Comparison of ENCODE assay signal across 15 cellular contexts in the genomic region with DNA sequence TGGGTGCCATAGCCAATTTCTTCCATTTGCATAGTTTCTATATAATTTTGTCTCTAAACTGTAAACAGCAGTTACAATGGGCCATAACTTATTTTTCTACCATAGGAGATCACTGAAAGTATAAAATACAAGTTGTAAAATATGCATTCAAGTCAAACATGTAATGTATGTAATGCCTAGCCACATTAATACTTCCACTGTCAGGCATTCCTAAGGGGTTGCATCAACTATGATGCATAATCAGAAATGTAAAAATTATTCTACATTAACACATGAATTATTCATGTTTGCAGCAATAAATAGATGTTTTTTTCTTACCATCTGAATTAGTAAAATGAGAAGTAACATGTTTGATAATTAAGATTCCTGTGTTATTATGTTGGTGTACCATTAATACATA.
DNase-seq lines count a peak whose midpoint lies in the region; ATAC-seq and TF ChIP-seq lines count a peak whose summit lies in the region.
"Had no signal": no experiment of that assay in that cellular context is flagged by ENCODE, and none has a peak within 500 bp of the region (broad histone marks: within the 10 kb centered on the region; RNA-seq: fewer than 3 reads in every experiment).

No MANE protein-coding gene starts in this region.

- no peak overlapping the region for H3K27ac Mint-ChIP-seq in MCF 10A (ENCODE audit: low read depth, unreplicated experiment)
- H3K27ac Mint-ChIP-seq: B cell; CD4-positive, alpha-beta T cell; HFFc6 had no signal

- no peak for TF ChIP-seq CTCF in mammary epithelial cell (conservative IDR thresholded peaks at IDR 0.05 in 1 of 2, IDR thresholded peaks at IDR 0.05 in 1 of 2; ENCODE audit: extremely low read depth in 1 of 2, insufficient read depth in 1 of 2, low read depth in 1 of 2, low read length in 2 of 2)
- no peak for TF ChIP-seq CTCF in MCF 10A (IDR thresholded peaks at IDR 0.05; ENCODE audit: unreplicated experiment)
- no peak for TF ChIP-seq CTCF in foreskin keratinocyte (conservative IDR thresholded peaks at IDR 0.05)

- no peak overlapping the region for H3K4ac ChIP-seq in mesendoderm (ENCODE audit: low read depth, low read length)

- H4K5ac ChIP-seq in mesendoderm (ENCODE audit: low read length): no peak overlapping the region

- no peaks in the 10 kb centered on the region for H3K79me1 ChIP-seq in mesendoderm (ENCODE audit: low read length)

- no peaks in the 10 kb centered on the region for H3K36me3 ChIP-seq in mammary epithelial cell (ENCODE audit: insufficient read depth, low read length)
- H3K36me3 ChIP-seq in adipocyte (ENCODE audit: control insufficient read depth, insufficient read depth, low read length, severe bottlenecking): no peaks in the 10 kb centered on the region
- H3K36me3 ChIP-seq in mesendoderm (ENCODE audit: control insufficient read depth, insufficient read depth, low read length): no peaks in the 10 kb centered on the region

- peak; percentile 71 for ATAC-seq in foreskin keratinocyte

- no peak overlapping the region for H3K4me3 Mint-ChIP-seq in MCF 10A (ENCODE audit: unreplicated experiment)
- H3K4me3 Mint-ChIP-seq: B cell; CD4-positive, alpha-beta T cell; HFFc6 had no signal

- H3K9ac ChIP-seq in mammary epithelial cell (ENCODE audit: insufficient read depth, low read length) (no peak overlapping the region), adipocyte (ENCODE audit: low read length) (no peak overlapping the region), mesendoderm (ENCODE audit: low read length) (no peak overlapping the region)

- H2BK15ac ChIP-seq in mesendoderm (replicated peaks; ENCODE audit: low read depth): no peak overlapping the region

- intact Hi-C loops in mammary epithelial cell (cut with micrococcal nuclease): no loop called here
- intact Hi-C loops in MCF 10A (cut with micrococcal nuclease): no loop called here

- no peak overlapping the region for H2BK120ac ChIP-seq in mesendoderm (ENCODE audit: low read depth, low read length)

- H3K56ac ChIP-seq in mesendoderm (ENCODE audit: low read length): no peak overlapping the region

- no peaks in the 10 kb centered on the region for H3K9me3 Mint-ChIP-seq in MCF 10A (ENCODE audit: unreplicated experiment)
- H3K9me3 Mint-ChIP-seq: HFFc6 had no signal

- no peak overlapping the region for H4K8ac ChIP-seq in mesendoderm (ENCODE audit: low read depth, low read length)

- H2AK5ac ChIP-seq in mesendoderm (ENCODE audit: low read length): no peak overlapping the region

- no peaks in the 10 kb centered on the region for H3K36me3 Mint-ChIP-seq in MCF 10A (ENCODE audit: insufficient read depth, unreplicated experiment)

- H3K18ac ChIP-seq in mesendoderm (ENCODE audit: low read length): no peak overlapping the region

- POLR2A ChIA-PET in MCF 10A (lab: Yijun Ruan, JAX): no interaction called here

- in situ Hi-C loops in mammary epithelial cell (cut with MboI; ENCODE audit: low sequenced_read_pairs in 2 of 2): no loop called here

- H3K23ac ChIP-seq in mesendoderm (ENCODE audit: low read length): no peak overlapping the region

- no peaks in the 10 kb centered on the region for H4K20me1 ChIP-seq in mammary epithelial cell (ENCODE audit: insufficient read depth, low read length)

- BruUV-seq in mammary epithelial cell (replicated peaks; lab: Mats Ljungman, UMichigan) (no TSS peak), MCF 10A (replicated peaks; lab: Mats Ljungman, UMichigan) (no TSS peak)

- DNase-seq in mammary epithelial cell (peak; percentile 3), MCF 10A (ENCODE audit: unreplicated experiment) (no peak), adipocyte (ENCODE audit: low read depth) (peak; percentile 19), foreskin keratinocyte (peak; percentile 15 to 45), mesendoderm (no peak), NCI-H187 (lab: John Stamatoyannopoulos, UW) (no peak), 8988T (no peak)
- DNase-seq: C1 segment of cervical spinal cord; Calu3; CD4-positive, alpha-beta T cell; DMS79; GDM1; HCEC 1CT; HFFc6 had no signal

- no peaks in the 10 kb centered on the region for H3K4me1 Mint-ChIP-seq in MCF 10A (ENCODE audit: insufficient read depth, unreplicated experiment)
- H3K4me1 Mint-ChIP-seq: B cell had no signal

- H3K27ac ChIP-seq in mammary epithelial cell (ENCODE audit: insufficient read depth, low read depth, low read length) (no peak overlapping the region), foreskin keratinocyte (no peak overlapping the region), mesendoderm (ENCODE audit: low read depth, low read length) (no peak overlapping the region)

- H3K79me2 ChIP-seq in mammary epithelial cell (ENCODE audit: insufficient read depth, low read length): no peaks in the 10 kb centered on the region
- H3K79me2 ChIP-seq in mesendoderm (ENCODE audit: control insufficient read depth, insufficient read depth, low read length): no peaks in the 10 kb centered on the region

- H3K27me3 ChIP-seq in mammary epithelial cell (ENCODE audit: insufficient read depth, low read length) (no peaks in the 10 kb centered on the region), adipocyte (replicated peaks; ENCODE audit: control insufficient read depth, insufficient read depth, low read length) (no peaks in the 10 kb centered on the region), foreskin keratinocyte (no peaks in the 10 kb centered on the region), mesendoderm (ENCODE audit: insufficient read depth, low read length, poor library complexity) (no peaks in the 10 kb centered on the region)

- no peak overlapping the region for H2AFZ ChIP-seq in mammary epithelial cell (ENCODE audit: low read depth, low read length)

- H3K4me3 ChIP-seq in mammary epithelial cell (replicated peaks in 1 of 3; ENCODE audit: insufficient read depth in 1 of 3, low read depth in 2 of 3, low read length in 3 of 3): no peak overlapping the region
- no peak overlapping the region for H3K4me3 ChIP-seq in adipocyte (ENCODE audit: low read length)
- H3K4me3 ChIP-seq in mesendoderm (ENCODE audit: low read length): no peak overlapping the region

- no peak overlapping the region for H2BK5ac ChIP-seq in mesendoderm (ENCODE audit: low read length)

- no peaks in the 10 kb centered on the region for H3K4me1 ChIP-seq in mammary epithelial cell (ENCODE audit: insufficient read depth, low read length)
- H3K4me1 ChIP-seq in adipocyte (ENCODE audit: control insufficient read depth, insufficient read depth, low read length): no peaks in the 10 kb centered on the region
- peaks cover 4% of the 10 kb centered on the region for H3K4me1 ChIP-seq in foreskin keratinocyte
- H3K4me1 ChIP-seq in mesendoderm (ENCODE audit: control insufficient read depth, low read depth, low read length): no peaks in the 10 kb centered on the region

- H3K4me2 ChIP-seq in mammary epithelial cell (ENCODE audit: insufficient read depth, low read depth, low read length) (no peak overlapping the region), mesendoderm (ENCODE audit: low read length) (no peak overlapping the region)

- no peaks in the 10 kb centered on the region for H3K9me3 ChIP-seq in mammary epithelial cell (replicated peaks; ENCODE audit: insufficient read depth, low read length)
- no peaks in the 10 kb centered on the region for H3K9me3 ChIP-seq in adipocyte (ENCODE audit: control insufficient read depth, low read length)

- no peaks in the 10 kb centered on the region for H3K27me3 Mint-ChIP-seq in MCF 10A (ENCODE audit: insufficient read depth, unreplicated experiment)
- H3K27me3 Mint-ChIP-seq: B cell; CD4-positive, alpha-beta T cell had no signal

- CTCF ChIA-PET in mammary epithelial cell (lab: Charles Lee; ENCODE audit: low non-redundant PET): no interaction called here
- CTCF ChIA-PET in MCF 10A (lab: Yijun Ruan, JAX): interaction anchor here (0.5 kb wide), 1 partner anchor 89 kb away, joined by 3 read pairs; no protein-coding TSS in a partner anchor

- dilution Hi-C loops in mammary epithelial cell (cut with HindIII; ENCODE audit: low sequenced_read_pairs): no loop called here

Comparison
In these comparisons a context has a peak if more than half of its experiments do, and no peak if none do; other contexts are left out.
1. DNase-seq: peak in mammary epithelial cell (single experiment), adipocyte (single experiment) and foreskin keratinocyte (2 of 2); none in MCF 10A (single experiment), mesendoderm (single experiment), NCI-H187 (0 of 2) and 8988T (single experiment).